In the genomic region with DNA sequence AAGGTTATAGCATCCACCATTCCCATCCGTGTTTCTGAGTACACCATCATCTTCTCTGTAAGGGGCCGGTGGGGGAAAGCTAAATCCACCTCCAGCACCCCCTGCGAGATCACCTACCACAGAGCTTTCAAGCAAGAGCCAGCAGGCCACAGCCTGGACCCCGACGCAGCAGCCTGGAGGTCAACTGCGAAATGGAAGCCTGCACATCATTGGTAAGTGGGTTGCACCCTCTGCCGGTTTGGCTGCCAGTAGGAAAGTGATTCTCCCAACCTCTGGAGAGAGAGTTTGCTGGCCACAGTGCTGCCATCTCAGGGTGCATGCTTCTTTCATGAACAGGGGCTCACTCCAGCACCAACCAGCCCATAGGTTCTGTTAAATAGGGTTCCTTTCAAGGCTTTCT, we compare ENCODE assay signal across 1 cellular context.
TF ChIP-seq lines count a peak whose summit lies in the region.

No MANE protein-coding gene starts in this region.

TF ChIP-seq in GM23338, 12 proteins besides CTCF, POLR2A, EP300 and RAD21 (continued from another document):
- TF ChIP-seq, protein P1, sequence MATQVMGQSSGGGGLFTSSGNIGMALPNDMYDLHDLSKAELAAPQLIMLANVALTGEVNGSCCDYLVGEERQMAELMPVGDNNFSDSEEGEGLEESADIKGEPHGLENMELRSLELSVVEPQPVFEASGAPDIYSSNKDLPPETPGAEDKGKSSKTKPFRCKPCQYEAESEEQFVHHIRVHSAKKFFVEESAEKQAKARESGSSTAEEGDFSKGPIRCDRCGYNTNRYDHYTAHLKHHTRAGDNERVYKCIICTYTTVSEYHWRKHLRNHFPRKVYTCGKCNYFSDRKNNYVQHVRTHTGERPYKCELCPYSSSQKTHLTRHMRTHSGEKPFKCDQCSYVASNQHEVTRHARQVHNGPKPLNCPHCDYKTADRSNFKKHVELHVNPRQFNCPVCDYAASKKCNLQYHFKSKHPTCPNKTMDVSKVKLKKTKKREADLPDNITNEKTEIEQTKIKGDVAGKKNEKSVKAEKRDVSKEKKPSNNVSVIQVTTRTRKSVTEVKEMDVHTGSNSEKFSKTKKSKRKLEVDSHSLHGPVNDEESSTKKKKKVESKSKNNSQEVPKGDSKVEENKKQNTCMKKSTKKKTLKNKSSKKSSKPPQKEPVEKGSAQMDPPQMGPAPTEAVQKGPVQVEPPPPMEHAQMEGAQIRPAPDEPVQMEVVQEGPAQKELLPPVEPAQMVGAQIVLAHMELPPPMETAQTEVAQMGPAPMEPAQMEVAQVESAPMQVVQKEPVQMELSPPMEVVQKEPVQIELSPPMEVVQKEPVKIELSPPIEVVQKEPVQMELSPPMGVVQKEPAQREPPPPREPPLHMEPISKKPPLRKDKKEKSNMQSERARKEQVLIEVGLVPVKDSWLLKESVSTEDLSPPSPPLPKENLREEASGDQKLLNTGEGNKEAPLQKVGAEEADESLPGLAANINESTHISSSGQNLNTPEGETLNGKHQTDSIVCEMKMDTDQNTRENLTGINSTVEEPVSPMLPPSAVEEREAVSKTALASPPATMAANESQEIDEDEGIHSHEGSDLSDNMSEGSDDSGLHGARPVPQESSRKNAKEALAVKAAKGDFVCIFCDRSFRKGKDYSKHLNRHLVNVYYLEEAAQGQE (IDR thresholded peaks at IDR 0.05; ENCODE audit: unreplicated experiment), result no peak
- TF ChIP-seq NANOG (IDR thresholded peaks at IDR 0.05; ENCODE audit: borderline replicate concordance), result no peak
